11 cellular contexts compared by ENCODE assay signal in genomic region chr15:44157679-44158078, GRCh38. TPM values are rescaled to one million over a fixed set of nuclear protein-coding genes. Genes with fewer than 3 reads are reported as not detected.
A peak's percentile ranks its signal among the peaks of the same experiment; 100 is the strongest.
DNase-seq lines count a peak whose midpoint lies in the region; ATAC-seq and TF ChIP-seq lines count a peak whose summit lies in the region.
"Had no signal": no experiment of that assay in that cellular context is flagged by ENCODE, and none has a peak within 500 bp of the region (broad histone marks: within the 10 kb centered on the region; RNA-seq: fewer than 3 reads in every experiment).

No MANE protein-coding gene starts in this region.

- peak; percentile 79 for DNase-seq in Daoy (ENCODE audit: low read depth)
- peak; percentile 25 for DNase-seq in NCI-H2196 treated with DMSO at 0.1 percent for 48 hours (lab: John Stamatoyannopoulos, UW; ENCODE audit: unreplicated experiment)
- DNase-seq in dedifferentiated amniotic fluid mesenchymal stem cell (ENCODE audit: extremely low spot score): peak; percentile 63
- peak; percentile 85 for DNase-seq in osteoblast (ENCODE audit: insufficient read length, low spot score, missing footprints)
- no peak for DNase-seq in UCSD-AML1 (lab: John Stamatoyannopoulos, UW; ENCODE audit: unreplicated experiment)
- DNase-seq in effector CD8-positive, alpha-beta T cell (lab: John Stamatoyannopoulos, UW): no peak
- no peak for DNase-seq in colonic mucosa
- DNase-seq: GF-D8, NCI-H1092 treated with DMSO at 0.1 percent for 48 hours had no signal

- peak overlapping the region; percentile 56 for H3K4me2 ChIP-seq in osteoblast (ENCODE audit: insufficient read depth, low read length)

- H3K79me2 ChIP-seq in osteoblast (ENCODE audit: insufficient read depth, low read length): peaks cover 3% of the 10 kb centered on the region

- intact Hi-C loops in colonic mucosa (cut with DNase I): no loop called here

- H3K27me3 ChIP-seq in osteoblast (ENCODE audit: insufficient read depth, low read length): no peaks in the 10 kb centered on the region
- no peaks in the 10 kb centered on the region for H3K27me3 ChIP-seq in colonic mucosa

- H2AFZ ChIP-seq in osteoblast (ENCODE audit: low read length): no peak overlapping the region

- no peaks in the 10 kb centered on the region for H3K9me3 ChIP-seq in osteoblast (ENCODE audit: low read depth, low read length)
- no peaks in the 10 kb centered on the region for H3K9me3 ChIP-seq in colonic mucosa

- peaks cover 26% of the 10 kb centered on the region for H3K4me1 ChIP-seq in osteoblast (ENCODE audit: insufficient read depth, low read length)
- no peaks in the 10 kb centered on the region for H3K4me1 ChIP-seq in colonic mucosa

- H3K36me3 ChIP-seq in osteoblast (ENCODE audit: insufficient read depth, low read length) (no peaks in the 10 kb centered on the region), colonic mucosa (no peaks in the 10 kb centered on the region)

- H4K20me1 ChIP-seq in osteoblast (ENCODE audit: insufficient read depth, low read length): no peaks in the 10 kb centered on the region

- H3K4me3 ChIP-seq in osteoblast (ENCODE audit: insufficient read depth, low read length) (no peak overlapping the region), colonic mucosa (no peak overlapping the region)

- no peak overlapping the region for H3K9ac ChIP-seq in colonic mucosa (ENCODE audit: low read depth in 2 of 2, low read length in 2 of 2)

- peak overlapping the region; percentile 85 for H3K27ac ChIP-seq in osteoblast (ENCODE audit: low read depth, low read length)
- H3K27ac ChIP-seq in colonic mucosa: no peak overlapping the region

- no peak for ATAC-seq in esophagus mucosa
- ATAC-seq: stimulated activated effector memory CD8-positive, alpha-beta T cell treated with anti-CD3 and anti-CD28 coated beads, Interleukin-12 subunit alpha, Interleukin-12 subunit beta, amount 100 ng/mL, for 72 hours had no signal

- no peak for TF ChIP-seq CTCF in osteoblast (IDR thresholded peaks at IDR 0.05; ENCODE audit: extremely low read depth, low read depth, low read length)
- TF ChIP-seq CTCF in colonic mucosa (IDR thresholded peaks at IDR 0.05): no peak

RNA-seq across cellular contexts. Expression of gene FRMD5, which starts 37.4 kb away (rescaled TPM):
- total RNA-seq in Daoy (2014; rRNA removed; shearing (Covaris generic)): 6.9 and 8.7 TPM in 2 replicates
- total RNA-seq in osteoblast: 3.3 and 3.5 TPM in 2 replicates
- total RNA-seq in esophagus mucosa: 0.20 TPM
- total RNA-seq in colonic mucosa: 1 to 10 TPM; 2.9 to 3.4 TPM

Comparison
In these comparisons a context has a peak if more than half of its experiments do, and no peak if none do; other contexts are left out.
1. DNase-seq: peak in Daoy (single experiment), NCI-H2196 treated with DMSO at 0.1 percent for 48 hours (single experiment), dedifferentiated amniotic fluid mesenchymal stem cell (single experiment) and osteoblast (single experiment); none in UCSD-AML1 (single experiment), effector CD8-positive, alpha-beta T cell (single experiment) and colonic mucosa (single experiment).